39 cellular contexts compared by ENCODE assay signal in genomic region chr22:48973694-48974041, GRCh38.
"Had no signal": no experiment of that assay in that cellular context is flagged by ENCODE, and none has a peak within 500 bp of the region (broad histone marks: within the 10 kb centered on the region; RNA-seq: fewer than 3 reads in every experiment).

No MANE protein-coding gene starts in this region.

- H3K27ac ChIP-seq: brain microvascular endothelial cell, Peyer's patch, SJSA1, VCaP had no signal

- H3K9ac ChIP-seq: SK-N-SH had no signal

- H3K27ac Mint-ChIP-seq: activated B cell treated with CpG ODN at 0.5 μM for 24 hours; activated CD8-positive, alpha-beta memory T cell treated with anti-CD3 and anti-CD28 coated beads, Interleukin-2, amount 10 ng/mL, durations not matched to agents 7 days and 5 days; activated naive CD8-positive, alpha-beta T cell treated with anti-CD3 and anti-CD28 coated beads for 36 hours; activated T-cell treated with anti-CD3 and anti-CD28 coated beads, Interleukin-2, amount 50 U/mL, for 72 hours; activated T-helper 17 cell treated with anti-CD3 and anti-CD28 coated beads, Interleukin-2, amount 50 U/mL, for 72 hours; T-cell; T-helper 17 cell had no signal

- H3K27me3 ChIP-seq: brain microvascular endothelial cell, Peyer's patch, SJSA1 had no signal

- H3K36me3 ChIP-seq: brain microvascular endothelial cell, Peyer's patch, SJSA1 had no signal

- H3K9me3 Mint-ChIP-seq: activated B cell treated with CpG ODN at 0.5 μM for 24 hours; activated naive CD8-positive, alpha-beta T cell treated with anti-CD3 and anti-CD28 coated beads for 36 hours; activated T-cell treated with anti-CD3 and anti-CD28 coated beads, Interleukin-2, amount 50 U/mL, for 72 hours; activated T-helper 17 cell treated with anti-CD3 and anti-CD28 coated beads, Interleukin-2, amount 50 U/mL, for 72 hours; T-cell had no signal

- H3K4me3 ChIP-seq: Peyer's patch, SJSA1 had no signal

- H3K4me2 ChIP-seq: SK-N-SH had no signal

- H3K27me3 Mint-ChIP-seq: activated CD8-positive, alpha-beta memory T cell treated with anti-CD3 and anti-CD28 coated beads, Interleukin-2, amount 10 ng/mL, durations not matched to agents 7 days and 5 days; IgD-negative memory B cell had no signal

- H3K4me1 Mint-ChIP-seq: activated B cell treated with CpG ODN at 0.5 μM for 24 hours; activated CD8-positive, alpha-beta memory T cell treated with anti-CD3 and anti-CD28 coated beads, Interleukin-2, amount 10 ng/mL, durations not matched to agents 7 days and 5 days; activated naive CD8-positive, alpha-beta T cell treated with anti-CD3 and anti-CD28 coated beads for 36 hours; activated T-helper 17 cell treated with anti-CD3 and anti-CD28 coated beads, Interleukin-2, amount 50 U/mL, for 72 hours; IgD-negative memory B cell; T-cell had no signal

- H3K4me3 Mint-ChIP-seq: activated B cell treated with CpG ODN at 0.5 μM for 24 hours; activated CD8-positive, alpha-beta memory T cell treated with anti-CD3 and anti-CD28 coated beads, Interleukin-2, amount 10 ng/mL, durations not matched to agents 7 days and 5 days; activated naive CD8-positive, alpha-beta T cell treated with anti-CD3 and anti-CD28 coated beads for 36 hours; activated T-cell treated with anti-CD3 and anti-CD28 coated beads, Interleukin-2, amount 50 U/mL, for 72 hours; activated T-helper 17 cell treated with anti-CD3 and anti-CD28 coated beads, Interleukin-2, amount 50 U/mL, for 72 hours; IgD-negative memory B cell; T-cell; T-helper 17 cell had no signal

- DNase-seq: activated B cell treated with CpG ODN at 0.5 μM for 24 hours; activated CD4-positive, alpha-beta T cell treated with anti-CD3 and anti-CD28 coated beads for 1 hour; activated CD4-positive, alpha-beta T cell treated with anti-CD3 and anti-CD28 coated beads for 48 hours; activated CD4-positive, alpha-beta T cell treated with anti-CD3 and anti-CD28 coated beads, Interleukin-2, amount 50 U/mL, for 48 hours; activated CD8-positive, alpha-beta memory T cell treated with anti-CD3 and anti-CD28 coated beads for 24 hours; activated CD8-positive, alpha-beta memory T cell treated with anti-CD3 and anti-CD28 coated beads, Interleukin-2, amount 50 U/mL, for 48 hours; activated effector memory CD4-positive, alpha-beta T cell treated with anti-CD3 and anti-CD28 coated beads, Interleukin-2, amount 50 U/mL, for 16 hours; activated naive CD4-positive, alpha-beta T cell; activated naive CD4-positive, alpha-beta T cell treated with anti-CD3 and anti-CD28 coated beads, Interleukin-2, amount 50 U/mL, for 16 hours; activated naive CD8-positive, alpha-beta T cell treated with anti-CD3 and anti-CD28 coated beads for 36 hours; activated T-cell treated with anti-CD3 and anti-CD28 coated beads, Interleukin-2, amount 50 U/mL, for 1 hour; activated T-cell treated with anti-CD3 and anti-CD28 coated beads, Interleukin-2, amount 50 U/mL, for 72 hours; amniotic stem cell; brain microvascular endothelial cell; Karpas-422; KBM-7; NCI-H1048; NCI-H1105 treated with DMSO at 0.1 percent for 48 hours; NCI-H1436; NCI-H1694; NCI-H1930; NCI-H2081 treated with DMSO at 0.1 percent for 48 hours; NCI-H226; NCI-H446 treated with DMSO at 0.1 percent for 48 hours; NCI-H524; NCI-H69; NK-92 treated with Interleukin-12 subunit alpha and Interleukin-12 subunit beta, amount 100 ng/mL, for 24 hours; PC-3; Peyer's patch; RPMI8226; SHP77 treated with DMSO at 0.1 percent for 48 hours; SK-N-SH; T-cell; T-helper 17 cell had no signal

- H3K4me1 ChIP-seq: Peyer's patch, SJSA1 had no signal

- H3K9me3 ChIP-seq: Peyer's patch, SK-N-SH had no signal

- ATAC-seq: activated CD8-positive, alpha-beta memory T cell treated with anti-CD3 and anti-CD28 coated beads, Interleukin-2, amount 10 ng/mL, durations not matched to agents 7 days and 5 days; activated T-cell treated with anti-CD3 and anti-CD28 coated beads, Interleukin-2, amount 50 U/mL, for 72 hours; activated T-helper 17 cell treated with anti-CD3 and anti-CD28 coated beads, Interleukin-2, amount 50 U/mL, for 72 hours; PC-3; T-cell; T-helper 17 cell had no signal
